Comparison of ENCODE assay signal across 16 cellular contexts in genomic region chr2:145626301-145626700, GRCh38.
"Had no signal": no experiment of that assay in that cellular context is flagged by ENCODE, and none has a peak within 500 bp of the region (broad histone marks: within the 10 kb centered on the region; RNA-seq: fewer than 3 reads in every experiment).

No MANE protein-coding gene starts in this region.

- H3K4me1 ChIP-seq: gastrocnemius medialis, heart right ventricle, right atrium auricular region, stomach had no signal

- H3K27me3 ChIP-seq: gastrocnemius medialis, heart right ventricle, right atrium auricular region, stomach had no signal

- ATAC-seq: gastrocnemius medialis; heart right ventricle; mucosa of descending colon; naive thymus-derived CD8-positive, alpha-beta T cell had no signal

- DNase-seq: effector CD4-positive, alpha-beta T cell; endodermal cell; gastrocnemius medialis; heart right ventricle; hypothalamus; kidney glomerular epithelial cell; mucosa of descending colon; naive thymus-derived CD8-positive, alpha-beta T cell; occipital lobe; small intestine; stimulated activated CD4-positive, alpha-beta T cell treated with anti-CD3 and anti-CD28 coated beads, Interleukin-12 subunit alpha, Interleukin-12 subunit beta, amount 100 ng/mL, for 4 hours; stimulated activated naive CD4-positive, alpha-beta T cell; stomach; trophoblast cell had no signal

- H3K36me3 ChIP-seq: gastrocnemius medialis, heart right ventricle, right atrium auricular region, stomach had no signal

- H3K9me3 ChIP-seq: gastrocnemius medialis, heart right ventricle, mucosa of descending colon, right atrium auricular region, stomach had no signal

- FAIRE-seq: islet of Langerhans, small intestine had no signal

- H3K4me3 ChIP-seq: gastrocnemius medialis, heart right ventricle, mucosa of descending colon, right atrium auricular region, stomach had no signal

- H3K27ac ChIP-seq: gastrocnemius medialis, heart right ventricle, right atrium auricular region, stomach had no signal
